Comparison of ENCODE assay signal across 8 cellular contexts in the genomic region with DNA sequence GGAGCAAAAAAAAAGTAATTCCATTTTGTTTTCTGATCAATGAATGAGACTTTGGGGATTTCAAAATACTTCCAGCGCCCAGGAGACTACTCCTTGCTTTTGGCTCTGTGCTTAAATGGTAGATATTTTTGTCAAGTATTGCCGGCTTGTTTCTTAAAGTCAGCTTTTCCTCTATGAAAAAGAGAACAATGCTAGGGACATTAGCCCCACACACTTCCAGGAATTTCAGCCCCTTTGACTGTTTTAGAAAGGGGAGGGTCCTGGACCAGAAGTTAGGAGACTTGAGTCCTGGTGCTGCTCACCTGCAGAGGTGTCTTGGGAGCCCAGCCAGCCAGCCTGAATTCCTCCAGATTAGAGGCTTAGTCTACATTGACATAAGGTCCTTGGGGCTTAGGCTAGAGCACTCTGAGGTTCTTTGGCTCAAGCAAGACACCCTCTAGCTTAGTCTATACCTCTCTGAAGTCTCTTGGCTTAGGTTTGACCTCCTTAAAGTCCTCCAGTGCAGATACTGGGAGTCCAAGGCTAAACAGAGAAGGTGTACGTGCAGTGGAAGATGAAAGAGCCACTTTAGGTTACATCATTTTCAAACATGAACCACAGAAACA. TPM values are rescaled to one million over a fixed set of nuclear protein-coding genes. Genes with fewer than 3 reads are reported as not detected.
A peak's percentile ranks its signal among the peaks of the same experiment; 100 is the strongest.
DNase-seq lines count a peak whose midpoint lies in the region; ATAC-seq and TF ChIP-seq lines count a peak whose summit lies in the region.

No MANE protein-coding gene starts in this region.

- ATAC-seq in RWPE2 (ENCODE audit: low read depth), result no peak
- no peak for ATAC-seq in psoas muscle

- no peak for TF ChIP-seq POLR2A in esophagus squamous epithelium (IDR thresholded peaks at IDR 0.05)

- H3K4me1 ChIP-seq in RWPE2 (ENCODE audit: insufficient read depth, poor library complexity, severe bottlenecking) (peaks cover 7% of the 10 kb centered on the region), esophagus squamous epithelium (peaks cover 7 to 71% (median 28%) of the 10 kb centered on the region in 3 donors), psoas muscle (peaks cover 23% of the 10 kb centered on the region)

- TF ChIP-seq CTCF in RWPE2 (IDR thresholded peaks at IDR 0.05; ENCODE audit: poor library complexity, severe bottlenecking) (no peak), esophagus squamous epithelium (IDR thresholded peaks at IDR 0.05) (no peak), psoas muscle (IDR thresholded peaks at IDR 0.05) (no peak)

- H3K27ac ChIP-seq in RWPE2 (ENCODE audit: poor library complexity, severe bottlenecking), result no peak overlapping the region
- H3K27ac ChIP-seq in esophagus squamous epithelium, result peak overlapping the region; percentile 94 to 99 (median 96)
- peak overlapping the region; percentile 99 for H3K27ac ChIP-seq in psoas muscle

- WGBS in esophagus squamous epithelium, 2 donors, result 31 to 34% methylated on average over 3 of the region's 3 CpGs
- 34 to 48% (median 39%) methylated on average over 3 of the region's 3 CpGs for WGBS in psoas muscle, 3 donors

- H3K4me3 ChIP-seq in RWPE2 (ENCODE audit: severe bottlenecking), result peak overlapping the region; percentile 67
- peak overlapping the region; percentile 63 to 97 (median 82) for H3K4me3 ChIP-seq in esophagus squamous epithelium
- H3K4me3 ChIP-seq in psoas muscle, result peak overlapping the region; percentile 96

- DNase-seq in ELF-1 (ENCODE audit: low read depth, low spot score), result peak; percentile 30
- DNase-seq in RWPE2 (ENCODE audit: low spot score), result no peak
- DNase-seq in esophagus squamous epithelium (lab: John Stamatoyannopoulos, UW), result no peak
- no peak for DNase-seq in psoas muscle
- no peak for DNase-seq in GDM1 (lab: John Stamatoyannopoulos, UW)
- DNase-seq in putamen (ENCODE audit: low spot score), result no peak
- DNase-seq in OCI-M2 (lab: John Stamatoyannopoulos, UW; ENCODE audit: unreplicated experiment), result no peak
- no peak for DNase-seq in dedifferentiated amniotic fluid mesenchymal stem cell (ENCODE audit: extremely low spot score)

- intact Hi-C loops in esophagus squamous epithelium (cut with DNase I) (no loop called here), psoas muscle (cut with DNase I) (loop anchor here in 1 of 2 donors (5.0 kb wide), 1 partner anchor 140 kb away; no protein-coding TSS in a partner anchor)

- no peaks in the 10 kb centered on the region for H3K9me3 ChIP-seq in RWPE2 (ENCODE audit: severe bottlenecking)
- no peaks in the 10 kb centered on the region for H3K9me3 ChIP-seq in esophagus squamous epithelium
- H3K9me3 ChIP-seq in psoas muscle, result no peaks in the 10 kb centered on the region

- H3K27me3 ChIP-seq in RWPE2 (ENCODE audit: insufficient read depth, poor library complexity, severe bottlenecking), result no peaks in the 10 kb centered on the region
- peaks cover 0 to 15% (median 0%) of the 10 kb centered on the region in 4 donors for H3K27me3 ChIP-seq in esophagus squamous epithelium
- H3K27me3 ChIP-seq in psoas muscle (ENCODE audit: insufficient read depth in 3 of 3, low read length in 2 of 3), result no peaks in the 10 kb centered on the region

- H3K36me3 ChIP-seq in RWPE2 (ENCODE audit: low read depth), result no peaks in the 10 kb centered on the region
- no peaks in the 10 kb centered on the region for H3K36me3 ChIP-seq in esophagus squamous epithelium
- no peaks in the 10 kb centered on the region for H3K36me3 ChIP-seq in psoas muscle (ENCODE audit: insufficient read depth in 1 of 2, low read depth in 1 of 2)

RNA-seq across cellular contexts. Expression of a gene that starts 1.6 kb away (rescaled TPM):
- total RNA-seq in esophagus squamous epithelium (10 to 100 TPM; 23.4 to 50.7 (median 39.6) TPM), psoas muscle (10 to 100 TPM; 78.4 to 96.0 (median 91.4) TPM)
- polyA plus RNA-seq in psoas muscle, result 10 to 100 TPM; 15.2 to 70.1 (median 38.8) TPM
